ENCODE assay signal across 10 cellular contexts in the genomic region with DNA sequence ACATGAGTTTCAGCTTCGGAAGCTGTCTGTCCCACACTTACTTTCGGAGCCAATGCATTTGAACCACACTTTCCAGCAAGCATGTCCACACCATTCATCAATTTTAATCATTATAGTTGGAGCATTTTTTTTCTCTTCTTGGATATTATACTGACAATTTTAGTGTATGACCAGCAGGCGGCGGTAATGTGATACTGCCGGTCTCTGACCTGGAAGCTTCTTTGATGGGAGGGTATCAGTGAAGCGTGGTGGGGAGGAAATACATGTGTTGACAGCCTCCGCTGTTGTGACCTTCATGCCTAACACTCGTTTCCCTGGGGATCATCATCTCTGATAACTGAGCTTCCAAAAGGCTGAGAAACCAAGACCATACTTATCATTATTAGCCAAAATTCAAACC.
DNase-seq lines count a peak whose midpoint lies in the region; ATAC-seq and TF ChIP-seq lines count a peak whose summit lies in the region.
"Had no signal": no experiment of that assay in that cellular context is flagged by ENCODE, and none has a peak within 500 bp of the region (broad histone marks: within the 10 kb centered on the region; RNA-seq: fewer than 3 reads in every experiment).

No MANE protein-coding gene starts in this region.

- H3K27ac ChIP-seq in SU-DHL-6 (ENCODE audit: low read depth, low read length) (no peak overlapping the region), iPS DF 6.9 (ENCODE audit: low read length) (no peak overlapping the region), vagina (no peak overlapping the region)
- H3K27ac ChIP-seq: HL-60 had no signal

- no peaks in the 10 kb centered on the region for H3K9me2 ChIP-seq in SU-DHL-6 (replicated peaks; ENCODE audit: insufficient read depth, low read length)

- H3K79me2 ChIP-seq in SU-DHL-6 (ENCODE audit: insufficient read depth, low read length): no peaks in the 10 kb centered on the region

- H3K9ac ChIP-seq in SU-DHL-6 (ENCODE audit: low read length): no peak overlapping the region

- peak; percentile 80 for TF ChIP-seq CTCF in BE2C (IDR thresholded peaks at IDR 0.05; ENCODE audit: low read depth, low read length)
- TF ChIP-seq CTCF in GM13976 (IDR thresholded peaks at IDR 0.05; ENCODE audit: borderline replicate concordance, control extremely low read depth, extremely low read depth, insufficient read depth, missing control alignments): no peak
- peak; percentile 62 for TF ChIP-seq CTCF in SU-DHL-6 (IDR thresholded peaks at IDR 0.05; ENCODE audit: insufficient read depth, low read length, poor library complexity, severe bottlenecking)
- TF ChIP-seq CTCF in vagina (IDR thresholded peaks at IDR 0.05): no peak

- no peaks in the 10 kb centered on the region for H4K20me1 ChIP-seq in SU-DHL-6 (ENCODE audit: low read depth, low read length)

- in situ Hi-C loops in GM13976 (cut with MboI; ENCODE audit: low sequenced_read_pairs, unreplicated experiment): no loop called here

- H2AFZ ChIP-seq in SU-DHL-6 (ENCODE audit: low read depth, low read length, severe bottlenecking): no peak overlapping the region

- WGBS in iPS DF 6.9 (ENCODE audit: insufficient coverage, insufficient read length): no CpG with 5 or more reads among the region's 8 CpGs

- H3K4me2 ChIP-seq in SU-DHL-6 (ENCODE audit: low read depth, low read length, poor library complexity, severe bottlenecking): no peak overlapping the region

- peak; percentile 56 for DNase-seq in BE2C
- peak; percentile 33 for DNase-seq in GM13976 (ENCODE audit: low spot score)
- peak; percentile 35 for DNase-seq in iPS DF 6.9 (ENCODE audit: low read depth, low spot score)
- no peak for DNase-seq in vagina (ENCODE audit: extremely low spot score in 2 of 2)
- DNase-seq: NCI-H446 treated with DMSO at 0.1 percent for 48 hours had no signal

- ATAC-seq in GM19455 (IDR thresholded peaks at IDR 0.05; ENCODE audit: unreplicated experiment): no peak
- no peak for ATAC-seq in HG02870 (IDR thresholded peaks at IDR 0.05; ENCODE audit: unreplicated experiment)
- no peak for ATAC-seq in GM18861 (IDR thresholded peaks at IDR 0.05; ENCODE audit: unreplicated experiment)

- H3K4me1 ChIP-seq in BE2C: peaks cover 22% of the 10 kb centered on the region
- H3K4me1 ChIP-seq in iPS DF 6.9 (ENCODE audit: control insufficient read depth, insufficient read depth, low read length): no peaks in the 10 kb centered on the region
- H3K4me1 ChIP-seq in vagina: no peaks in the 10 kb centered on the region

- no peak overlapping the region for H3K4me3 ChIP-seq in BE2C (ENCODE audit: low read depth, low read length)
- H3K4me3 ChIP-seq in SU-DHL-6 (ENCODE audit: insufficient read depth, low read length, poor library complexity, severe bottlenecking): no peak overlapping the region
- no peak overlapping the region for H3K4me3 ChIP-seq in iPS DF 6.9 (ENCODE audit: low read length)
- no peak overlapping the region for H3K4me3 ChIP-seq in vagina

- peaks cover 4% of the 10 kb centered on the region; the same call in 1 of the 2 replicates for H3K9me3 ChIP-seq in BE2C
- no peaks in the 10 kb centered on the region for H3K9me3 ChIP-seq in SU-DHL-6 (ENCODE audit: insufficient read depth, low read length)
- no peaks in the 10 kb centered on the region for H3K9me3 ChIP-seq in iPS DF 6.9 (ENCODE audit: control insufficient read depth, insufficient read depth, low read length)
- no peaks in the 10 kb centered on the region for H3K9me3 ChIP-seq in vagina

- no peaks in the 10 kb centered on the region for H3K36me3 ChIP-seq in BE2C
- no peaks in the 10 kb centered on the region for H3K36me3 ChIP-seq in SU-DHL-6 (ENCODE audit: low read length)
- no peaks in the 10 kb centered on the region for H3K36me3 ChIP-seq in iPS DF 6.9 (ENCODE audit: control insufficient read depth, insufficient read depth, low read length)
- peaks cover 0 to 8% of the 10 kb centered on the region in 2 donors for H3K36me3 ChIP-seq in vagina

- H3K27me3 ChIP-seq in BE2C: no peaks in the 10 kb centered on the region
- H3K27me3 ChIP-seq in SU-DHL-6 (ENCODE audit: low read length): no peaks in the 10 kb centered on the region
- no peaks in the 10 kb centered on the region for H3K27me3 ChIP-seq in iPS DF 6.9 (ENCODE audit: control insufficient read depth, insufficient read depth, low read length)
- no peaks in the 10 kb centered on the region for H3K27me3 ChIP-seq in vagina

- no peak for TF ChIP-seq POLR2A in vagina (IDR thresholded peaks at IDR 0.05)

- intact Hi-C loops in vagina (cut with DNase I): no loop called here

- H3F3A ChIP-seq in SU-DHL-6 (ENCODE audit: insufficient read depth): no peaks in the 10 kb centered on the region

Comparison
In these comparisons a context has a peak if more than half of its experiments do, and no peak if none do; other contexts are left out.
1. DNase-seq: peak in BE2C (single experiment), GM13976 (single experiment) and iPS DF 6.9 (single experiment); none in vagina (0 of 2).
2. CTCF ChIP-seq: peak in BE2C (single experiment) and SU-DHL-6 (single experiment); none in GM13976 (single experiment) and vagina (0 of 3).